14 cellular contexts compared by ENCODE assay signal in genomic region chr22:33272180-33272579, GRCh38.
DNase-seq lines count a peak whose midpoint lies in the region; ATAC-seq, FAIRE-seq and TF ChIP-seq lines count a peak whose summit lies in the region.
"Had no signal": no experiment of that assay in that cellular context is flagged by ENCODE, and none has a peak within 500 bp of the region (broad histone marks: within the 10 kb centered on the region; RNA-seq: fewer than 3 reads in every experiment).

No MANE protein-coding gene starts in this region.

- peak; percentile 26 for ATAC-seq in HG03064 (IDR thresholded peaks at IDR 0.05; ENCODE audit: low read depth, unreplicated experiment)
- no peak for ATAC-seq in thoracic aorta (ENCODE audit: insufficient number of reproducible peaks, low FRiP score, low read depth)
- ATAC-seq: activated CD8-positive, alpha-beta T cell treated with anti-CD3 and anti-CD28 coated beads for 36 hours; activated naive CD4-positive, alpha-beta T cell treated with anti-CD3 and anti-CD28 coated beads, Interleukin-2, amount 50 U/mL, for 72 hours had no signal

- DNase-seq in NCI-H1092 treated with DMSO at 0.1 percent for 48 hours (lab: John Stamatoyannopoulos, UW) (peak; percentile 44), NCI-H1092 (lab: John Stamatoyannopoulos, UW) (no peak), NCI-H2196 treated with DMSO at 0.1 percent for 48 hours (lab: John Stamatoyannopoulos, UW; ENCODE audit: unreplicated experiment) (peak; percentile 5), thoracic aorta (ENCODE audit: low spot score) (no peak), retina (no peak), T-helper 1 cell (no peak), RCC 7860 (ENCODE audit: low spot score) (no peak)
- DNase-seq: activated CD8-positive, alpha-beta T cell treated with anti-CD3 and anti-CD28 coated beads for 36 hours; NCI-H69 had no signal

- H3K27ac ChIP-seq in thoracic aorta, result peak overlapping the region in 1 of 2 donors; percentile 21
- H3K27ac ChIP-seq: neural progenitor cell had no signal

- H3K4me3 ChIP-seq in thoracic aorta, result peak overlapping the region; percentile 35
- H3K4me3 ChIP-seq: neural progenitor cell had no signal

- no peak for TF ChIP-seq CTCF in thoracic aorta (IDR thresholded peaks at IDR 0.05)

- H3K27me3 ChIP-seq in thoracic aorta (replicated peaks; ENCODE audit: insufficient read depth), result no peaks in the 10 kb centered on the region
- H3K27me3 ChIP-seq: neural progenitor cell had no signal

- no peak for FAIRE-seq in RCC 7860 (lab: Jason Lieb, UNC)
- FAIRE-seq: A204.1, colon had no signal

- H3K36me3 ChIP-seq in thoracic aorta, result no peaks in the 10 kb centered on the region
- H3K36me3 ChIP-seq: neural progenitor cell had no signal

- H3K4me1 ChIP-seq in thoracic aorta (ENCODE audit: control insufficient read depth in 1 of 2, low read depth in 2 of 2), result peaks cover 5 to 20% of the 10 kb centered on the region in 2 donors

- H3K9me3 ChIP-seq in thoracic aorta, result no peaks in the 10 kb centered on the region

Comparison
In these comparisons a context has a peak if more than half of its experiments do, and no peak if none do; other contexts are left out.
1. DNase-seq: peak in NCI-H1092 treated with DMSO at 0.1 percent for 48 hours (single experiment) and NCI-H2196 treated with DMSO at 0.1 percent for 48 hours (single experiment); none in NCI-H1092 (single experiment), thoracic aorta (single experiment), retina (single experiment), T-helper 1 cell (0 of 5) and RCC 7860 (single experiment).